ENCODE assay signal across 26 cellular contexts in genomic region chr2:194992648-194993047, GRCh38.
"Had no signal": no experiment of that assay in that cellular context is flagged by ENCODE, and none has a peak within 500 bp of the region (broad histone marks: within the 10 kb centered on the region; RNA-seq: fewer than 3 reads in every experiment).

No MANE protein-coding gene starts in this region.

- ATAC-seq: K562, Right ventricle myocardium inferior, SK-N-SH treated with all-trans-retinoic acid at 6 μM for 48 hours, T-helper 17 cell had no signal

- H3K4me3 ChIP-seq: K562, PC-9, Peyer's patch, SJCRH30 had no signal

- H3K4me2 ChIP-seq: KMS-11, PC-9 had no signal

- H3K9ac ChIP-seq: KMS-11 had no signal

- H2AFZ ChIP-seq: PC-9 had no signal

- H3K27ac ChIP-seq: HL-60, KMS-11, PC-9, Peyer's patch, SJCRH30 had no signal

- H3K9me3 ChIP-seq: Peyer's patch, SJCRH30 had no signal

- DNase-seq: Kasumi-1; NCI-H1092; NCI-H1105 treated with DMSO at 0.1 percent for 48 hours; NCI-H1417 treated with DMSO at 0.1 percent for 48 hours; NCI-H146; NCI-H1694 treated with DMSO at 0.1 percent for 48 hours; NCI-H1930; NCI-H2081 treated with DMSO at 0.1 percent for 48 hours; NCI-H2171; NCI-H446; NCI-H510A; NCI-H524 treated with DMSO at 0.1 percent for 48 hours; NCI-H69; NCI-H774; NK-92 treated with Interleukin-12 subunit alpha and Interleukin-12 subunit beta, amount 100 ng/mL, for 24 hours; PC-9; Peyer's patch; SHP77 treated with DMSO at 0.1 percent for 48 hours; SJCRH30; T-helper 1 cell; T-helper 17 cell had no signal

- H3K4me1 ChIP-seq: Peyer's patch, SJCRH30 had no signal

- H3K27me3 ChIP-seq: Peyer's patch, SJCRH30 had no signal

- H3K36me3 ChIP-seq: Peyer's patch, SJCRH30 had no signal
